2 cellular contexts compared by ENCODE assay signal in the genomic region with DNA sequence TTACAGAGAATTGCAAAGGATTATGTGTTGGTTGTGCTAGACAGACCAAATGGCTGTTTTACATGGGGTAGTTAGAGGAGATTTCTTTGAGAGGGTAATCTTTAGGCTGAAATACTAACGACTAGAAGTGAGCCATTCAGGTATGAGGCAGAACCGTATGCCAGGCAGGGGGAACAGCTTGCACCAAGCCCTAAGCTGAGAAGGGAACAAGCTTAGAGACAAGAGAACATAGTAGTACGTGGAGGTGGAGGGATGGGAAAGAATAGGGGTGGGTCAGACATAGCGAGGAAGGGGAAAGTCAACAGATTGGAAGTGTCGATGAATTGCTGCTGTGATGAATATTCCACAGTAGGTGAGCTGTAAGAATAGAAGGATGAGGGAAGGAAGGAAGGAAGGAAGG.
TF ChIP-seq lines count a peak whose summit lies in the region.

No MANE protein-coding gene starts in this region.

TF ChIP-seq in GM23338, 12 proteins besides CTCF, POLR2A, EP300 and RAD21 (continues in another document):
- TF ChIP-seq EZH2 (IDR thresholded peaks at IDR 0.05; ENCODE audit: low read depth, unreplicated experiment) = no peak
- TF ChIP-seq JUNB (IDR thresholded peaks at IDR 0.05; ENCODE audit: unreplicated experiment) = no peak
- no peak for TF ChIP-seq ZNF114 (CRISPR knock-in tag; IDR thresholded peaks at IDR 0.05)
- no peak for TF ChIP-seq ZNF331 (CRISPR knock-in tag; IDR thresholded peaks at IDR 0.05; ENCODE audit: low read depth)
- TF ChIP-seq EZH2phosphoT487 (IDR thresholded peaks at IDR 0.05; ENCODE audit: unreplicated experiment) = no peak
- TF ChIP-seq, protein P1, sequence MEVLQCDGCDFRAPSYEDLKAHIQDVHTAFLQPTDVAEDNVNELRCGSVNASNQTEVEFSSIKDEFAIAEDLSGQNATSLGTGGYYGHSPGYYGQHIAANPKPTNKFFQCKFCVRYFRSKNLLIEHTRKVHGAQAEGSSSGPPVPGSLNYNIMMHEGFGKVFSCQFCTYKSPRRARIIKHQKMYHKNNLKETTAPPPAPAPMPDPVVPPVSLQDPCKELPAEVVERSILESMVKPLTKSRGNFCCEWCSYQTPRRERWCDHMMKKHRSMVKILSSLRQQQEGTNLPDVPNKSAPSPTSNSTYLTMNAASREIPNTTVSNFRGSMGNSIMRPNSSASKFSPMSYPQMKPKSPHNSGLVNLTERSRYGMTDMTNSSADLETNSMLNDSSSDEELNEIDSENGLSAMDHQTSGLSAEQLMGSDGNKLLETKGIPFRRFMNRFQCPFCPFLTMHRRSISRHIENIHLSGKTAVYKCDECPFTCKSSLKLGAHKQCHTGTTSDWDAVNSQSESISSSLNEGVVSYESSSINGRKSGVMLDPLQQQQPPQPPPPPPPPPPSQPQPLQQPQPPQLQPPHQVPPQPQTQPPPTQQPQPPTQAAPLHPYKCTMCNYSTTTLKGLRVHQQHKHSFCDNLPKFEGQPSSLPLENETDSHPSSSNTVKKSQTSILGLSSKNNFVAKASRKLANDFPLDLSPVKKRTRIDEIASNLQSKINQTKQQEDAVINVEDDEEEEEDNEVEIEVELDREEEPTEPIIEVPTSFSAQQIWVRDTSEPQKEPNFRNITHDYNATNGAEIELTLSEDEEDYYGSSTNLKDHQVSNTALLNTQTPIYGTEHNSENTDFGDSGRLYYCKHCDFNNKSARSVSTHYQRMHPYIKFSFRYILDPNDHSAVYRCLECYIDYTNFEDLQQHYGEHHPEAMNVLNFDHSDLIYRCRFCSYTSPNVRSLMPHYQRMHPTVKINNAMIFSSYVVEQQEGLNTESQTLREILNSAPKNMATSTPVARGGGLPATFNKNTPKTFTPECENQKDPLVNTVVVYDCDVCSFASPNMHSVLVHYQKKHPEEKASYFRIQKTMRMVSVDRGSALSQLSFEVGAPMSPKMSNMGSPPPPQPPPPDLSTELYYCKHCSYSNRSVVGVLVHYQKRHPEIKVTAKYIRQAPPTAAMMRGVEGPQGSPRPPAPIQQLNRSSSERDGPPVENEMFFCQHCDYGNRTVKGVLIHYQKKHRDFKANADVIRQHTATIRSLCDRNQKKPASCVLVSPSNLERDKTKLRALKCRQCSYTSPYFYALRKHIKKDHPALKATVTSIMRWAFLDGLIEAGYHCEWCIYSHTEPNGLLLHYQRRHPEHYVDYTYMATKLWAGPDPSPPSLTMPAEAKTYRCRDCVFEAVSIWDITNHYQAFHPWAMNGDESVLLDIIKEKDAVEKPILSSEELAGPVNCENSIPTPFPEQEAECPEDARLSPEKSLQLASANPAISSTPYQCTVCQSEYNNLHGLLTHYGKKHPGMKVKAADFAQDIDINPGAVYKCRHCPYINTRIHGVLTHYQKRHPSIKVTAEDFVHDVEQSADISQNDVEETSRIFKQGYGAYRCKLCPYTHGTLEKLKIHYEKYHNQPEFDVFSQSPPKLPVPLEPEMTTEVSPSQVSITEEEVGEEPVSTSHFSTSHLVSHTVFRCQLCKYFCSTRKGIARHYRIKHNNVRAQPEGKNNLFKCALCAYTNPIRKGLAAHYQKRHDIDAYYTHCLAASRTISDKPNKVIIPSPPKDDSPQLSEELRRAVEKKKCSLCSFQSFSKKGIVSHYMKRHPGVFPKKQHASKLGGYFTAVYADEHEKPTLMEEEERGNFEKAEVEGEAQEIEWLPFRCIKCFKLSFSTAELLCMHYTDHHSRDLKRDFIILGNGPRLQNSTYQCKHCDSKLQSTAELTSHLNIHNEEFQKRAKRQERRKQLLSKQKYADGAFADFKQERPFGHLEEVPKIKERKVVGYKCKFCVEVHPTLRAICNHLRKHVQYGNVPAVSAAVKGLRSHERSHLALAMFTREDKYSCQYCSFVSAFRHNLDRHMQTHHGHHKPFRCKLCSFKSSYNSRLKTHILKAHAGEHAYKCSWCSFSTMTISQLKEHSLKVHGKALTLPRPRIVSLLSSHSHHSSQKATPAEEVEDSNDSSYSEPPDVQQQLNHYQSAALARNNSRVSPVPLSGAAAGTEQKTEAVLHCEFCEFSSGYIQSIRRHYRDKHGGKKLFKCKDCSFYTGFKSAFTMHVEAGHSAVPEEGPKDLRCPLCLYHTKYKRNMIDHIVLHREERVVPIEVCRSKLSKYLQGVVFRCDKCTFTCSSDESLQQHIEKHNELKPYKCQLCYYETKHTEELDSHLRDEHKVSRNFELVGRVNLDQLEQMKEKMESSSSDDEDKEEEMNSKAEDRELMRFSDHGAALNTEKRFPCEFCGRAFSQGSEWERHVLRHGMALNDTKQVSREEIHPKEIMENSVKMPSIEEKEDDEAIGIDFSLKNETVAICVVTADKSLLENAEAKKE (CRISPR knock-in tag; IDR thresholded peaks at IDR 0.05) = no peak
- TF ChIP-seq, protein P2, sequence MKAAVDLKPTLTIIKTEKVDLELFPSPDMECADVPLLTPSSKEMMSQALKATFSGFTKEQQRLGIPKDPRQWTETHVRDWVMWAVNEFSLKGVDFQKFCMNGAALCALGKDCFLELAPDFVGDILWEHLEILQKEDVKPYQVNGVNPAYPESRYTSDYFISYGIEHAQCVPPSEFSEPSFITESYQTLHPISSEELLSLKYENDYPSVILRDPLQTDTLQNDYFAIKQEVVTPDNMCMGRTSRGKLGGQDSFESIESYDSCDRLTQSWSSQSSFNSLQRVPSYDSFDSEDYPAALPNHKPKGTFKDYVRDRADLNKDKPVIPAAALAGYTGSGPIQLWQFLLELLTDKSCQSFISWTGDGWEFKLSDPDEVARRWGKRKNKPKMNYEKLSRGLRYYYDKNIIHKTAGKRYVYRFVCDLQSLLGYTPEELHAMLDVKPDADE (IDR thresholded peaks at IDR 0.05) = no peak
- TF ChIP-seq CREB1 (CRISPR knock-in tag; IDR thresholded peaks at IDR 0.05; ENCODE audit: low read depth) = no peak
- no peak for TF ChIP-seq POLR2AphosphoS5 (IDR thresholded peaks at IDR 0.05; ENCODE audit: low read depth)
- no peak for TF ChIP-seq NANOG (IDR thresholded peaks at IDR 0.05; ENCODE audit: borderline replicate concordance)

TF ChIP-seq in H1, 55 proteins besides CTCF, POLR2A, EP300 and RAD21:
- TF ChIP-seq BCL11A (IDR thresholded peaks at IDR 0.05; ENCODE audit: low read depth in 2 of 2, low read length in 2 of 2) (no peak), BRCA1 (IDR thresholded peaks at IDR 0.05; ENCODE audit: low read depth, low read length) (no peak), YY1 (IDR thresholded peaks at IDR 0.05; ENCODE audit: low read depth, low read length) (no peak), TBP (IDR thresholded peaks at IDR 0.05; ENCODE audit: low read depth, low read length) (no peak), TAF1 (IDR thresholded peaks at IDR 0.05; ENCODE audit: low read depth, low read length) (no peak), JUN (IDR thresholded peaks at IDR 0.05; ENCODE audit: low read depth, low read length) (no peak), FOSL1 (IDR thresholded peaks at IDR 0.05; ENCODE audit: insufficient read depth, low read depth, low read length) (no peak), NRF1 (IDR thresholded peaks at IDR 0.05; ENCODE audit: low read depth, low read length) (no peak), SIRT6 (IDR thresholded peaks at IDR 0.05; ENCODE audit: low read length) (no peak), CBX8 (IDR thresholded peaks at IDR 0.05; ENCODE audit: borderline replicate concordance, low read depth, low read length) (no peak), CBX5 (IDR thresholded peaks at IDR 0.05; ENCODE audit: low read depth, low read length) (no peak), RFX5 (IDR thresholded peaks at IDR 0.05; ENCODE audit: borderline replicate concordance, low read depth, low read length) (no peak), MAFK (IDR thresholded peaks at IDR 0.05; ENCODE audit: low read depth, low read length) (no peak), KDM1A (IDR thresholded peaks at IDR 0.05; ENCODE audit: borderline replicate concordance, low read length) (no peak), GABPA (IDR thresholded peaks at IDR 0.05; ENCODE audit: borderline replicate concordance, insufficient read depth, low read length) (no peak)
- TF ChIP-seq, protein P3, sequence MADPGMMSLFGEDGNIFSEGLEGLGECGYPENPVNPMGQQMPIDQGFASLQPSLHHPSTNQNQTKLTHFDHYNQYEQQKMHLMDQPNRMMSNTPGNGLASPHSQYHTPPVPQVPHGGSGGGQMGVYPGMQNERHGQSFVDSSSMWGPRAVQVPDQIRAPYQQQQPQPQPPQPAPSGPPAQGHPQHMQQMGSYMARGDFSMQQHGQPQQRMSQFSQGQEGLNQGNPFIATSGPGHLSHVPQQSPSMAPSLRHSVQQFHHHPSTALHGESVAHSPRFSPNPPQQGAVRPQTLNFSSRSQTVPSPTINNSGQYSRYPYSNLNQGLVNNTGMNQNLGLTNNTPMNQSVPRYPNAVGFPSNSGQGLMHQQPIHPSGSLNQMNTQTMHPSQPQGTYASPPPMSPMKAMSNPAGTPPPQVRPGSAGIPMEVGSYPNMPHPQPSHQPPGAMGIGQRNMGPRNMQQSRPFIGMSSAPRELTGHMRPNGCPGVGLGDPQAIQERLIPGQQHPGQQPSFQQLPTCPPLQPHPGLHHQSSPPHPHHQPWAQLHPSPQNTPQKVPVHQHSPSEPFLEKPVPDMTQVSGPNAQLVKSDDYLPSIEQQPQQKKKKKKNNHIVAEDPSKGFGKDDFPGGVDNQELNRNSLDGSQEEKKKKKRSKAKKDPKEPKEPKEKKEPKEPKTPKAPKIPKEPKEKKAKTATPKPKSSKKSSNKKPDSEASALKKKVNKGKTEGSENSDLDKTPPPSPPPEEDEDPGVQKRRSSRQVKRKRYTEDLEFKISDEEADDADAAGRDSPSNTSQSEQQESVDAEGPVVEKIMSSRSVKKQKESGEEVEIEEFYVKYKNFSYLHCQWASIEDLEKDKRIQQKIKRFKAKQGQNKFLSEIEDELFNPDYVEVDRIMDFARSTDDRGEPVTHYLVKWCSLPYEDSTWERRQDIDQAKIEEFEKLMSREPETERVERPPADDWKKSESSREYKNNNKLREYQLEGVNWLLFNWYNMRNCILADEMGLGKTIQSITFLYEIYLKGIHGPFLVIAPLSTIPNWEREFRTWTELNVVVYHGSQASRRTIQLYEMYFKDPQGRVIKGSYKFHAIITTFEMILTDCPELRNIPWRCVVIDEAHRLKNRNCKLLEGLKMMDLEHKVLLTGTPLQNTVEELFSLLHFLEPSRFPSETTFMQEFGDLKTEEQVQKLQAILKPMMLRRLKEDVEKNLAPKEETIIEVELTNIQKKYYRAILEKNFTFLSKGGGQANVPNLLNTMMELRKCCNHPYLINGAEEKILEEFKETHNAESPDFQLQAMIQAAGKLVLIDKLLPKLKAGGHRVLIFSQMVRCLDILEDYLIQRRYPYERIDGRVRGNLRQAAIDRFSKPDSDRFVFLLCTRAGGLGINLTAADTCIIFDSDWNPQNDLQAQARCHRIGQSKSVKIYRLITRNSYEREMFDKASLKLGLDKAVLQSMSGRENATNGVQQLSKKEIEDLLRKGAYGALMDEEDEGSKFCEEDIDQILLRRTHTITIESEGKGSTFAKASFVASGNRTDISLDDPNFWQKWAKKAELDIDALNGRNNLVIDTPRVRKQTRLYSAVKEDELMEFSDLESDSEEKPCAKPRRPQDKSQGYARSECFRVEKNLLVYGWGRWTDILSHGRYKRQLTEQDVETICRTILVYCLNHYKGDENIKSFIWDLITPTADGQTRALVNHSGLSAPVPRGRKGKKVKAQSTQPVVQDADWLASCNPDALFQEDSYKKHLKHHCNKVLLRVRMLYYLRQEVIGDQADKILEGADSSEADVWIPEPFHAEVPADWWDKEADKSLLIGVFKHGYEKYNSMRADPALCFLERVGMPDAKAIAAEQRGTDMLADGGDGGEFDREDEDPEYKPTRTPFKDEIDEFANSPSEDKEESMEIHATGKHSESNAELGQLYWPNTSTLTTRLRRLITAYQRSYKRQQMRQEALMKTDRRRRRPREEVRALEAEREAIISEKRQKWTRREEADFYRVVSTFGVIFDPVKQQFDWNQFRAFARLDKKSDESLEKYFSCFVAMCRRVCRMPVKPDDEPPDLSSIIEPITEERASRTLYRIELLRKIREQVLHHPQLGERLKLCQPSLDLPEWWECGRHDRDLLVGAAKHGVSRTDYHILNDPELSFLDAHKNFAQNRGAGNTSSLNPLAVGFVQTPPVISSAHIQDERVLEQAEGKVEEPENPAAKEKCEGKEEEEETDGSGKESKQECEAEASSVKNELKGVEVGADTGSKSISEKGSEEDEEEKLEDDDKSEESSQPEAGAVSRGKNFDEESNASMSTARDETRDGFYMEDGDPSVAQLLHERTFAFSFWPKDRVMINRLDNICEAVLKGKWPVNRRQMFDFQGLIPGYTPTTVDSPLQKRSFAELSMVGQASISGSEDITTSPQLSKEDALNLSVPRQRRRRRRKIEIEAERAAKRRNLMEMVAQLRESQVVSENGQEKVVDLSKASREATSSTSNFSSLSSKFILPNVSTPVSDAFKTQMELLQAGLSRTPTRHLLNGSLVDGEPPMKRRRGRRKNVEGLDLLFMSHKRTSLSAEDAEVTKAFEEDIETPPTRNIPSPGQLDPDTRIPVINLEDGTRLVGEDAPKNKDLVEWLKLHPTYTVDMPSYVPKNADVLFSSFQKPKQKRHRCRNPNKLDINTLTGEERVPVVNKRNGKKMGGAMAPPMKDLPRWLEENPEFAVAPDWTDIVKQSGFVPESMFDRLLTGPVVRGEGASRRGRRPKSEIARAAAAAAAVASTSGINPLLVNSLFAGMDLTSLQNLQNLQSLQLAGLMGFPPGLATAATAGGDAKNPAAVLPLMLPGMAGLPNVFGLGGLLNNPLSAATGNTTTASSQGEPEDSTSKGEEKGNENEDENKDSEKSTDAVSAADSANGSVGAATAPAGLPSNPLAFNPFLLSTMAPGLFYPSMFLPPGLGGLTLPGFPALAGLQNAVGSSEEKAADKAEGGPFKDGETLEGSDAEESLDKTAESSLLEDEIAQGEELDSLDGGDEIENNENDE (IDR thresholded peaks at IDR 0.05; ENCODE audit: insufficient replicate concordance, low read length) = no peak
- TF ChIP-seq, protein P4, sequence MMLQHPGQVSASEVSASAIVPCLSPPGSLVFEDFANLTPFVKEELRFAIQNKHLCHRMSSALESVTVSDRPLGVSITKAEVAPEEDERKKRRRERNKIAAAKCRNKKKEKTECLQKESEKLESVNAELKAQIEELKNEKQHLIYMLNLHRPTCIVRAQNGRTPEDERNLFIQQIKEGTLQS (IDR thresholded peaks at IDR 0.05; ENCODE audit: insufficient read depth, low read depth, low read length) = no peak
